Comparison of ENCODE assay signal across 8 cellular contexts in genomic region chr5:132777209-132778069, GRCh38. TPM values are rescaled to one million over a fixed set of nuclear protein-coding genes. Genes with fewer than 3 reads are reported as not detected.
DNase-seq lines count a peak whose midpoint lies in the region; ATAC-seq and TF ChIP-seq lines count a peak whose summit lies in the region.

SEPTIN8 (minus strand) TSS chr5:132777239; CDS start chr5:132777137, 102 bp downstream.

- ATAC-seq in HG03175 (IDR thresholded peaks at IDR 0.05; ENCODE audit: unreplicated experiment) (peak; percentile 64), body of pancreas (peak; percentile 75), sciatic nerve (peak; percentile 72)

- TF ChIP-seq POLR2A in GM18526 (IDR thresholded peaks at IDR 0.05; ENCODE audit: extremely low read depth, insufficient read length): peak; percentile 49
- peak in 1 of 3 donors; percentile 48 for TF ChIP-seq POLR2A in body of pancreas (IDR thresholded peaks at IDR 0.05)

- H3K4me3 ChIP-seq in AG04450 (ENCODE audit: low read depth, low read length) (peak within 1 kb of the TSS; percentile 79), body of pancreas (peak within 1 kb of the TSS; percentile 41 to 77), iPS DF 6.9 (ENCODE audit: low read length) (peak within 1 kb of the TSS; percentile 43)

- H3K27me3 ChIP-seq in AG04450 (ENCODE audit: control insufficient read depth, insufficient read depth, low read length) (no peaks in the 10 kb centered on the region), body of pancreas (no peaks in the 10 kb centered on the region), iPS DF 6.9 (ENCODE audit: control insufficient read depth, insufficient read depth, low read length) (peaks cover 14% of the 10 kb centered on the region)

- DNase-seq in AG04450 (ENCODE audit: low read depth, low spot score): no peak
- peak; percentile 18 to 44 (median 23) for DNase-seq in T-helper 1 cell
- DNase-seq in body of pancreas: peak; percentile 46 to 64 (median 55)
- no peak for DNase-seq in iPS DF 6.9 (ENCODE audit: low read depth, low spot score)
- DNase-seq in sciatic nerve (ENCODE audit: low spot score): peak; percentile 76
- no peak for DNase-seq in effector CD8-positive, alpha-beta T cell (lab: John Stamatoyannopoulos, UW)

- CTCF ChIA-PET in AG04450 (lab: Charles Lee): interaction anchor here (1.9 kb wide), 1 partner anchor 43 kb away, joined by 11 read pairs; no protein-coding TSS in a partner anchor

- no peaks in the 10 kb centered on the region for H3K36me3 ChIP-seq in body of pancreas (replicated peaks in 1 of 2; ENCODE audit: insufficient read depth in 1 of 2, low read depth in 2 of 2)
- H3K36me3 ChIP-seq in iPS DF 6.9 (ENCODE audit: control insufficient read depth, insufficient read depth, low read length): no peaks in the 10 kb centered on the region

- TF ChIP-seq CTCF in AG04450 (IDR thresholded peaks at IDR 0.05; ENCODE audit: low read depth, low read length) (no peak), body of pancreas (IDR thresholded peaks at IDR 0.05) (peak in 2 of 7 experiments; percentile 13)

- H3K9me3 ChIP-seq in AG04450 (ENCODE audit: control insufficient read depth, insufficient read depth, low read length): no peaks in the 10 kb centered on the region
- H3K9me3 ChIP-seq in body of pancreas: no peaks in the 10 kb centered on the region
- H3K9me3 ChIP-seq in iPS DF 6.9 (ENCODE audit: control insufficient read depth, insufficient read depth, low read length): no peaks in the 10 kb centered on the region

- WGBS in body of pancreas, 2 donors: 0 to 2% methylated on average over 1 to 57 of the region's 82 CpGs
- WGBS in iPS DF 6.9 (ENCODE audit: insufficient coverage, insufficient read length): no CpG with 5 or more reads among the region's 82 CpGs

- intact Hi-C loops in body of pancreas (cut with DNase I) (no loop called here), sciatic nerve (cut with DNase I) (no loop called here)

- H3K4me1 ChIP-seq in body of pancreas (peaks cover 35% of the 10 kb centered on the region), iPS DF 6.9 (ENCODE audit: control insufficient read depth, insufficient read depth, low read length) (peaks cover 6% of the 10 kb centered on the region; the same call in 1 of the 2 replicates)

- POLR2A ChIA-PET in AG04450 (lab: Yijun Ruan, JAX): interaction anchor here (0.7 kb wide), 1 partner anchor 351 kb away, joined by 3 read pairs; no protein-coding TSS in a partner anchor

- H3K27ac ChIP-seq in AG04450 (ENCODE audit: low read depth, low read length) (no peak within 1 kb of the TSS), body of pancreas (peak within 1 kb of the TSS; percentile 40 to 80 (median 68)), iPS DF 6.9 (ENCODE audit: low read length) (no peak within 1 kb of the TSS)

RNA-seq across cellular contexts. Expression of gene SEPTIN8, which starts in this region (rescaled TPM):
- 62.4 and 70.0 TPM in 2 replicates for polyA plus RNA-seq in AG04450 (2011; rRNA removed)
- polyA minus RNA-seq in AG04450 (2011; rRNA and poly(A)+ RNA removed): 49.2 and 55.2 TPM in 2 replicates
- total RNA-seq in body of pancreas (10 to 100 TPM; 27.5 to 27.7 TPM), sciatic nerve (59.3 TPM)

Comparison
In these comparisons a context has a peak if more than half of its experiments do, and no peak if none do; other contexts are left out.
1. DNase-seq: peak in T-helper 1 cell (5 of 5), body of pancreas (4 of 4) and sciatic nerve (single experiment); none in AG04450 (single experiment), iPS DF 6.9 (single experiment) and effector CD8-positive, alpha-beta T cell (single experiment).
2. H3K27ac ChIP-seq: peak in body of pancreas (4 of 4); none in AG04450 (single experiment) and iPS DF 6.9 (single experiment).
3. Peak in every context shown above with its lines, with median percentiles within 50 percentile points of each other: H3K4me3 ChIP-seq and ATAC-seq.